ENCODE assay signal across 19 cellular contexts in genomic region chr12:82870825-82871377, GRCh38.
A peak's percentile ranks its signal among the peaks of the same experiment; 100 is the strongest.
DNase-seq lines count a peak whose midpoint lies in the region; ATAC-seq lines count a peak whose summit lies in the region.
"Had no signal": no experiment of that assay in that cellular context is flagged by ENCODE, and none has a peak within 500 bp of the region (broad histone marks: within the 10 kb centered on the region; RNA-seq: fewer than 3 reads in every experiment).

No MANE protein-coding gene starts in this region.

- DNase-seq in NCI-H2227 (lab: John Stamatoyannopoulos, UW; ENCODE audit: unreplicated experiment), result peak; percentile 8
- DNase-seq in NCI-H2227 treated with DMSO at 0.1 percent for 48 hours (lab: John Stamatoyannopoulos, UW), result no peak
- DNase-seq in NCI-H526 (lab: John Stamatoyannopoulos, UW), result peak; percentile 79 to 87
- DNase-seq in NCI-H510A (lab: John Stamatoyannopoulos, UW), result no peak
- DNase-seq in activated CD4-positive, alpha-beta T cell treated with anti-CD3 and anti-CD28 coated beads for 4 hours, result no peak
- no peak for DNase-seq in NCI-H1092 (lab: John Stamatoyannopoulos, UW)
- DNase-seq: 8988T; activated T-cell treated with anti-CD3 and anti-CD28 coated beads, Interleukin-2, amount 50 U/mL, for 4 hours; anterior cingulate cortex; COR-L47; effector memory CD8-positive, alpha-beta T cell; gastrocnemius medialis; GM23248; NCI-H446; SHP77 treated with DMSO at 0.1 percent for 48 hours; WERI-Rb-1 had no signal

- peak; percentile 81 for ATAC-seq in HG02623 (IDR thresholded peaks at IDR 0.05; ENCODE audit: unreplicated experiment)
- ATAC-seq in stimulated activated memory B cell treated with anti-CD40 and anti-IgM and Interleukin-4, amounts not matched to agents 10 μg/mL and 1 μg/mL and 100 μg/mL, for 72 hours, result peak; percentile 39
- ATAC-seq: activated T-cell treated with anti-CD3 and anti-CD28 coated beads, Interleukin-2, amount 50 U/mL, for 4 hours; effector memory CD8-positive, alpha-beta T cell; gastrocnemius medialis had no signal

- no peaks in the 10 kb centered on the region for H3K36me3 Mint-ChIP-seq in stimulated activated memory B cell treated with anti-CD40 and anti-IgM and Interleukin-4, amounts not matched to agents 10 μg/mL and 1 μg/mL and 100 μg/mL, for 72 hours

- no peak overlapping the region for H3K4me3 Mint-ChIP-seq in stimulated activated memory B cell treated with anti-CD40 and anti-IgM and Interleukin-4, amounts not matched to agents 10 μg/mL and 1 μg/mL and 100 μg/mL, for 72 hours
- H3K4me3 Mint-ChIP-seq: activated T-cell treated with anti-CD3 and anti-CD28 coated beads, Interleukin-2, amount 50 U/mL, for 4 hours; effector memory CD8-positive, alpha-beta T cell; nephron had no signal

- H3K27me3 Mint-ChIP-seq in stimulated activated memory B cell treated with anti-CD40 and anti-IgM and Interleukin-4, amounts not matched to agents 10 μg/mL and 1 μg/mL and 100 μg/mL, for 72 hours, result no peaks in the 10 kb centered on the region
- H3K27me3 Mint-ChIP-seq: effector memory CD8-positive, alpha-beta T cell had no signal

- no peak overlapping the region for H3K27ac Mint-ChIP-seq in stimulated activated memory B cell treated with anti-CD40 and anti-IgM and Interleukin-4, amounts not matched to agents 10 μg/mL and 1 μg/mL and 100 μg/mL, for 72 hours
- H3K27ac Mint-ChIP-seq: effector memory CD8-positive, alpha-beta T cell had no signal

- H3K4me1 Mint-ChIP-seq in stimulated activated memory B cell treated with anti-CD40 and anti-IgM and Interleukin-4, amounts not matched to agents 10 μg/mL and 1 μg/mL and 100 μg/mL, for 72 hours, result peaks cover 15% of the 10 kb centered on the region

- H3K9me3 Mint-ChIP-seq in stimulated activated memory B cell treated with anti-CD40 and anti-IgM and Interleukin-4, amounts not matched to agents 10 μg/mL and 1 μg/mL and 100 μg/mL, for 72 hours, result no peaks in the 10 kb centered on the region
- H3K9me3 Mint-ChIP-seq: activated T-cell treated with anti-CD3 and anti-CD28 coated beads, Interleukin-2, amount 50 U/mL, for 4 hours; effector memory CD8-positive, alpha-beta T cell; nephron had no signal

Comparison
In these comparisons a context has a peak if more than half of its experiments do, and no peak if none do; other contexts are left out.
1. DNase-seq: peak in NCI-H2227 (single experiment) and NCI-H526 (2 of 2); none in NCI-H2227 treated with DMSO at 0.1 percent for 48 hours (single experiment), NCI-H510A (single experiment), activated CD4-positive, alpha-beta T cell treated with anti-CD3 and anti-CD28 coated beads for 4 hours (0 of 2) and NCI-H1092 (single experiment).